8 cellular contexts compared by ENCODE assay signal in the genomic region with DNA sequence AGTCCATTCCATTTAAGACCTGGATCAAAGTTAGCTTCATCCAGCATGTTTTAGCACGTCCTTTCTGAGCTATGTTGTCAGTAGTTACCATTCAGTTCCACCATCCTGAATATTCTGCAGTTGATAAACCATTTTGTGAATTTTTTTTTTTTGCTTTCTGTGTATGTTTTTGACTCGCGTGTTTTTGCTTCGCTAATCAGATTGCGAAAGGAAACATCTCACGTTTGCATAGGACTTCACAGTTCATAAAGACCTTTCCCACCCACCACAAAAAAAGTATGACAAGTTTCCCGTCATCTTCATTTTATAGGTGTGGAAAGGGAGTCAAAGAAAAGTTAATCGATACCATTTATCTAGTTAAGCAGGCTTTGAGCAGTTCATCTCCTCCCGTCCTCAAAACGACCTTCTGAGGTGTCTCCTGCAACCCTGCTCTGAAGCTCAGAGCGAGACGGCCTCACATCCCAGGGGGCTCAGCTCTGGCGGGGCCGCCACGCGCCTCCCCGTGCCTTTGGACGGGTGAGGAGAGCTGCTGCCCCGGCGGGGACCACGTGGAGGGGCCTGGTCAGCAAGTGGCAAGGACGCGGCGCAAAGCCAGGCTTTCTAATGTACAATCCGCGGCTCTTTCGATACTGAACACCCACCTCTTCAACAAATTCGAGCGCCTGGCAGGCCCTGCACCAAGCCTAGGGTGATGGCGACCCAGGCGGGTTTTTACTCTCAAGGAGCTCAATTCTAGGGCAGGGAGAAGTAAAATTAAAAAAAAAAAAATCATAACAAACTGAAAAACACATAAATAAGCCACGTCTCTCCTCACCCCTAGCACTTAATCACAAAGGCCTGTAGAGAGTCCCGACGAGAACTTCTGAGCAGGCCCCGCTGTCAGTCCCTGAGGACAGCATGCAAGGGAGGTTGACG. TPM values are rescaled to one million over a fixed set of nuclear protein-coding genes. Genes with fewer than 3 reads are reported as not detected.
A peak's percentile ranks its signal among the peaks of the same experiment; 100 is the strongest.
DNase-seq lines count a peak whose midpoint lies in the region; TF ChIP-seq lines count a peak whose summit lies in the region.

No MANE protein-coding gene starts in this region.

- POLR2A ChIA-PET in CD8-positive, alpha-beta memory T cell (lab: Charles Lee): interaction anchor here (0.6 to 1.8 kb wide), 4 partner anchors 11 to 651 kb away, joined by 3 to 14 read pairs (median 6); a partner anchor contains a TSS

- H3K27ac ChIP-seq in CD8-positive, alpha-beta memory T cell (ENCODE audit: low read depth, low read length): peak overlapping the region; percentile 88
- peak overlapping the region; percentile 86 for H3K27ac ChIP-seq in effector memory CD4-positive, alpha-beta T cell (ENCODE audit: insufficient read depth, low read length, poor library complexity, severe bottlenecking)
- peak overlapping the region; percentile 100 for H3K27ac ChIP-seq in tibial artery

- H3K9me3 ChIP-seq in CD8-positive, alpha-beta memory T cell (ENCODE audit: low read length): no peaks in the 10 kb centered on the region
- H3K9me3 ChIP-seq in HAP-1 (no peaks in the 10 kb centered on the region), tibial artery (no peaks in the 10 kb centered on the region)
- no peaks in the 10 kb centered on the region for H3K9me3 ChIP-seq in effector memory CD4-positive, alpha-beta T cell (ENCODE audit: control insufficient read depth, low read length)

- peaks cover 21 to 47% (median 43%) of the 10 kb centered on the region in 3 donors for H3K4me1 Mint-ChIP-seq in CD8-positive, alpha-beta memory T cell
- H3K4me1 Mint-ChIP-seq in mesothelial cell of epicardium: peaks cover 26% of the 10 kb centered on the region

- H3K4me3 ChIP-seq in CD8-positive, alpha-beta memory T cell (ENCODE audit: low read length): peak overlapping the region; percentile 88
- H3K4me3 ChIP-seq in HAP-1 (peak overlapping the region; percentile 70), tibial artery (peak overlapping the region; percentile 95 to 97)
- H3K4me3 ChIP-seq in effector memory CD4-positive, alpha-beta T cell (ENCODE audit: insufficient read depth, low read depth, low read length, poor library complexity, severe bottlenecking): peak overlapping the region; percentile 95

- no peaks in the 10 kb centered on the region for H3K27me3 Mint-ChIP-seq in CD8-positive, alpha-beta memory T cell
- peaks cover 16% of the 10 kb centered on the region for H3K27me3 Mint-ChIP-seq in mesothelial cell of epicardium (ENCODE audit: low read depth)

- H3K4me3 Mint-ChIP-seq in CD8-positive, alpha-beta memory T cell: peak overlapping the region; percentile 91 to 99 (median 97)
- H3K4me3 Mint-ChIP-seq in mesothelial cell of epicardium: peak overlapping the region; percentile 99

- DNase-seq in CD8-positive, alpha-beta memory T cell: peak in 3 of 5 donors; percentile 6 to 58 (median 9)
- DNase-seq in HAP-1 (ENCODE audit: low spot score in 2 of 2): peak in 1 of 2 experiments; percentile 9
- DNase-seq in T-helper 22 cell (ENCODE audit: low read depth): peak; percentile 1
- peak in 1 of 3 donors; percentile 8 for DNase-seq in effector memory CD4-positive, alpha-beta T cell
- DNase-seq in mesothelial cell of epicardium (ENCODE audit: low spot score in 2 of 2, unreplicated experiment in 2 of 2): no peak
- peak; percentile 38 to 76 for DNase-seq in tibial artery
- DNase-seq in NCI-H2107 treated with DMSO at 0.1 percent for 48 hours (lab: John Stamatoyannopoulos, UW; ENCODE audit: unreplicated experiment): no peak
- DNase-seq in kidney tubule cell (ENCODE audit: low spot score): no peak

- TF ChIP-seq CTCF in mesothelial cell of epicardium (IDR thresholded peaks at IDR 0.05; ENCODE audit: unreplicated experiment): no peak
- no peak for TF ChIP-seq CTCF in tibial artery (IDR thresholded peaks at IDR 0.05)

- peaks cover 17% of the 10 kb centered on the region for H3K4me1 ChIP-seq in CD8-positive, alpha-beta memory T cell (ENCODE audit: insufficient read depth, low read length)
- H3K4me1 ChIP-seq in HAP-1 (peaks cover 37% of the 10 kb centered on the region), tibial artery (peaks cover 0 to 38% (median 24%) of the 10 kb centered on the region in 4 donors)
- peaks cover 8% of the 10 kb centered on the region for H3K4me1 ChIP-seq in effector memory CD4-positive, alpha-beta T cell (ENCODE audit: control insufficient read depth, insufficient read depth, low read length, poor library complexity, severe bottlenecking)

- in situ Hi-C loops in HAP-1 (cut with MboI; ENCODE audit: low sequenced_read_pairs): no loop called here

- peaks cover 0 to 18% (median 0%) of the 10 kb centered on the region in 3 donors for H3K36me3 Mint-ChIP-seq in CD8-positive, alpha-beta memory T cell
- H3K36me3 Mint-ChIP-seq in mesothelial cell of epicardium: no peaks in the 10 kb centered on the region

- H3K36me3 ChIP-seq in CD8-positive, alpha-beta memory T cell (ENCODE audit: insufficient read depth, low read length): no peaks in the 10 kb centered on the region
- no peaks in the 10 kb centered on the region; the same call in 1 of the 2 replicates for H3K36me3 ChIP-seq in HAP-1 (replicated peaks)
- no peaks in the 10 kb centered on the region for H3K36me3 ChIP-seq in effector memory CD4-positive, alpha-beta T cell (ENCODE audit: control insufficient read depth, insufficient read depth, low read length)
- no peaks in the 10 kb centered on the region for H3K36me3 ChIP-seq in tibial artery

- peak overlapping the region; percentile 89 to 96 (median 94) for H3K27ac Mint-ChIP-seq in CD8-positive, alpha-beta memory T cell
- H3K27ac Mint-ChIP-seq in mesothelial cell of epicardium: peak overlapping the region; percentile 95

- CTCF ChIA-PET in CD8-positive, alpha-beta memory T cell (lab: Charles Lee): interaction anchor here (0.8 to 2.3 kb wide), 3 partner anchors 39 to 652 kb away, joined by 3 to 8 read pairs (median 3); a partner anchor contains a TSS

- H3K9me3 Mint-ChIP-seq in CD8-positive, alpha-beta memory T cell: no peaks in the 10 kb centered on the region
- no peaks in the 10 kb centered on the region for H3K9me3 Mint-ChIP-seq in mesothelial cell of epicardium

- H3K27me3 ChIP-seq in CD8-positive, alpha-beta memory T cell (ENCODE audit: insufficient read depth, low read length, poor library complexity, severe bottlenecking): no peaks in the 10 kb centered on the region
- H3K27me3 ChIP-seq in HAP-1 (ENCODE audit: low read depth) (no peaks in the 10 kb centered on the region), tibial artery (no peaks in the 10 kb centered on the region)
- H3K27me3 ChIP-seq in effector memory CD4-positive, alpha-beta T cell (replicated peaks; ENCODE audit: control insufficient read depth, insufficient read depth, low read length, poor library complexity, severe bottlenecking): no peaks in the 10 kb centered on the region

- intact Hi-C loops in tibial artery (cut with DNase I; ENCODE audit: low total_unique reads): no loop called here

RNA-seq across cellular contexts. Expression of a gene that starts 1.0 kb away (rescaled TPM):
- 10 to 100 TPM; 22.7 to 25.3 TPM for total RNA-seq in CD8-positive, alpha-beta memory T cell
- 24.9 TPM for polyA plus RNA-seq in CD8-positive, alpha-beta memory T cell
- 73.0 to 76.2 TPM (median 76.1 TPM) in 3 replicates for total RNA-seq in mesothelial cell of epicardium

RNA-seq across cellular contexts. Expression of a gene that starts 32.2 kb away (rescaled TPM):
- 1 to 10 TPM; 4.6 to 4.9 TPM for total RNA-seq in CD8-positive, alpha-beta memory T cell
- polyA plus RNA-seq in CD8-positive, alpha-beta memory T cell: 6.4 TPM
- total RNA-seq in mesothelial cell of epicardium: 19.9 to 24.5 TPM (median 21.2 TPM) in 3 replicates

Comparison
In these comparisons a context has a peak if more than half of its experiments do, and no peak if none do; other contexts are left out.
1. DNase-seq: peak in CD8-positive, alpha-beta memory T cell (3 of 5), T-helper 22 cell (single experiment) and tibial artery (2 of 2); none in mesothelial cell of epicardium (0 of 2), NCI-H2107 treated with DMSO at 0.1 percent for 48 hours (single experiment) and kidney tubule cell (single experiment).
2. Peak in every context shown above with its lines, with median percentiles within 50 percentile points of each other: H3K27ac ChIP-seq and H3K4me3 ChIP-seq.